In the genomic region with DNA sequence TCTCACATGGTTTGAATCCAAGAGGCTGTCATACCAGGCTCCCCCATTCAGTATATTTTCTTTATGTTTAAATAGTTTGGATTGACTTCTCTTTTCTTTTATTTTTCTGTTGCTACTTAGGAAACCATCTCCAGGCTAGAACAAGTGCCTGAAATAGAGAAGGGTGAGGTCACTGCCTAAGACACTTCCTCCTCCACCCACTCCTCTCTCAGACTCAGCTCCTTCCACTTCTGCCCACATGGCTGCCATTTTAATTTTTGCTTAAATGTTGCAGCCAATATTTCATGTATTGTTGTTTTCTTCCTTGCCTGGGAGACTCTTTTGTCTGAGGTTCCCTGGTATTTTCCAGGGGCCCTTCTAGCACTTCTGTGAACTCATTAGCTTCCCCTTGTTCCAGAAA, we compare ENCODE assay signal across 13 cellular contexts.
DNase-seq lines count a peak whose midpoint lies in the region; ATAC-seq and TF ChIP-seq lines count a peak whose summit lies in the region.
"Had no signal": no experiment of that assay in that cellular context is flagged by ENCODE, and none has a peak within 500 bp of the region (broad histone marks: within the 10 kb centered on the region; RNA-seq: fewer than 3 reads in every experiment).

No MANE protein-coding gene starts in this region.

- no peaks in the 10 kb centered on the region for H3K27me3 Mint-ChIP-seq in activated CD8-positive, alpha-beta T cell treated with anti-CD3 and anti-CD28 coated beads for 36 hours
- H3K27me3 Mint-ChIP-seq in activated CD8-positive, alpha-beta T cell treated with anti-CD3 and anti-CD28 coated beads, Interleukin-2, amount 10 ng/mL, durations not matched to agents 7 days and 5 days (ENCODE audit: low read depth), result no peaks in the 10 kb centered on the region

- CTCF ChIA-PET in activated CD8-positive, alpha-beta T cell treated with anti-CD3 and anti-CD28 coated beads for 36 hours (lab: Charles Lee), result no interaction called here
- CTCF ChIA-PET in activated CD8-positive, alpha-beta T cell treated with anti-CD3 and anti-CD28 coated beads, Interleukin-2, amount 10 ng/mL, durations not matched to agents 7 days and 5 days (lab: Charles Lee), result no interaction called here

- peak; percentile 73 for ATAC-seq in activated CD8-positive, alpha-beta T cell treated with anti-CD3 and anti-CD28 coated beads for 36 hours
- no peak for ATAC-seq in activated CD8-positive, alpha-beta T cell treated with anti-CD3 and anti-CD28 coated beads, Interleukin-2, amount 10 ng/mL, durations not matched to agents 7 days and 5 days
- peak; percentile 27 for ATAC-seq in left lobe of liver

- POLR2A ChIA-PET in activated CD8-positive, alpha-beta T cell treated with anti-CD3 and anti-CD28 coated beads for 36 hours (lab: Charles Lee), result interaction anchor here (0.7 to 0.9 kb wide), 2 partner anchors 27 to 115 kb away, joined by 3 read pairs; no protein-coding TSS in a partner anchor
- POLR2A ChIA-PET in activated CD8-positive, alpha-beta T cell treated with anti-CD3 and anti-CD28 coated beads, Interleukin-2, amount 10 ng/mL, durations not matched to agents 7 days and 5 days (lab: Charles Lee), result no interaction called here

- peaks cover 36% of the 10 kb centered on the region for H3K4me1 Mint-ChIP-seq in activated CD8-positive, alpha-beta T cell treated with anti-CD3 and anti-CD28 coated beads for 36 hours (ENCODE audit: low read depth)
- peaks cover 4% of the 10 kb centered on the region for H3K4me1 Mint-ChIP-seq in activated CD8-positive, alpha-beta T cell treated with anti-CD3 and anti-CD28 coated beads, Interleukin-2, amount 10 ng/mL, durations not matched to agents 7 days and 5 days (ENCODE audit: low read depth)

- no peak for TF ChIP-seq CTCF in activated CD8-positive, alpha-beta T cell treated with anti-CD3 and anti-CD28 coated beads for 36 hours (IDR thresholded peaks at IDR 0.05)

- H3K36me3 Mint-ChIP-seq in activated CD8-positive, alpha-beta T cell treated with anti-CD3 and anti-CD28 coated beads for 36 hours (ENCODE audit: low read depth), result peaks cover 2% of the 10 kb centered on the region
- H3K36me3 Mint-ChIP-seq in activated CD8-positive, alpha-beta T cell treated with anti-CD3 and anti-CD28 coated beads, Interleukin-2, amount 10 ng/mL, durations not matched to agents 7 days and 5 days (ENCODE audit: low read depth), result no peaks in the 10 kb centered on the region

- DNase-seq in activated CD8-positive, alpha-beta T cell treated with anti-CD3 and anti-CD28 coated beads for 36 hours, result peak; percentile 37
- no peak for DNase-seq in activated CD8-positive, alpha-beta T cell treated with anti-CD3 and anti-CD28 coated beads, Interleukin-2, amount 10 ng/mL, durations not matched to agents 7 days and 5 days
- DNase-seq in GDM1 (lab: John Stamatoyannopoulos, UW) (peak; percentile 54), SKM-1 treated with dmso at 0.1 percent for 144 hours (lab: John Stamatoyannopoulos, UW; ENCODE audit: unreplicated experiment) (peak; percentile 47), left lobe of liver (ENCODE audit: low spot score) (no peak), Ammon's horn (ENCODE audit: low spot score) (no peak), A172 (ENCODE audit: low spot score) (no peak), DMS79 treated with DMSO at 0.1 percent for 48 hours (lab: John Stamatoyannopoulos, UW) (no peak)
- DNase-seq: amniotic stem cell, DMS79, NCI-H2081 treated with DMSO at 0.1 percent for 48 hours, SW 1271, upper lobe of left lung had no signal

- H3K4me3 Mint-ChIP-seq in activated CD8-positive, alpha-beta T cell treated with anti-CD3 and anti-CD28 coated beads for 36 hours, result no peak overlapping the region
- no peak overlapping the region for H3K4me3 Mint-ChIP-seq in activated CD8-positive, alpha-beta T cell treated with anti-CD3 and anti-CD28 coated beads, Interleukin-2, amount 10 ng/mL, durations not matched to agents 7 days and 5 days

- intact Hi-C loops in activated CD8-positive, alpha-beta T cell treated with anti-CD3 and anti-CD28 coated beads for 36 hours (cut with micrococcal nuclease), result loop anchor here (10.0 kb wide), 1 partner anchor 119 kb away; no protein-coding TSS in a partner anchor

- peak overlapping the region; percentile 73 for H3K27ac Mint-ChIP-seq in activated CD8-positive, alpha-beta T cell treated with anti-CD3 and anti-CD28 coated beads for 36 hours
- H3K27ac Mint-ChIP-seq in activated CD8-positive, alpha-beta T cell treated with anti-CD3 and anti-CD28 coated beads, Interleukin-2, amount 10 ng/mL, durations not matched to agents 7 days and 5 days, result no peak overlapping the region

- peaks cover 4% of the 10 kb centered on the region for H3K9me3 Mint-ChIP-seq in activated CD8-positive, alpha-beta T cell treated with anti-CD3 and anti-CD28 coated beads for 36 hours
- H3K9me3 Mint-ChIP-seq in activated CD8-positive, alpha-beta T cell treated with anti-CD3 and anti-CD28 coated beads, Interleukin-2, amount 10 ng/mL, durations not matched to agents 7 days and 5 days (ENCODE audit: insufficient read depth), result no peaks in the 10 kb centered on the region

Comparison
In these comparisons a context has a peak if more than half of its experiments do, and no peak if none do; other contexts are left out.
1. DNase-seq: peak in activated CD8-positive, alpha-beta T cell treated with anti-CD3 and anti-CD28 coated beads for 36 hours (single experiment), GDM1 (single experiment) and SKM-1 treated with dmso at 0.1 percent for 144 hours (single experiment); none in activated CD8-positive, alpha-beta T cell treated with anti-CD3 and anti-CD28 coated beads, Interleukin-2, amount 10 ng/mL, durations not matched to agents 7 days and 5 days (single experiment), left lobe of liver (single experiment), Ammon's horn (single experiment), A172 (single experiment) and DMS79 treated with DMSO at 0.1 percent for 48 hours (single experiment).